In the genomic region with DNA sequence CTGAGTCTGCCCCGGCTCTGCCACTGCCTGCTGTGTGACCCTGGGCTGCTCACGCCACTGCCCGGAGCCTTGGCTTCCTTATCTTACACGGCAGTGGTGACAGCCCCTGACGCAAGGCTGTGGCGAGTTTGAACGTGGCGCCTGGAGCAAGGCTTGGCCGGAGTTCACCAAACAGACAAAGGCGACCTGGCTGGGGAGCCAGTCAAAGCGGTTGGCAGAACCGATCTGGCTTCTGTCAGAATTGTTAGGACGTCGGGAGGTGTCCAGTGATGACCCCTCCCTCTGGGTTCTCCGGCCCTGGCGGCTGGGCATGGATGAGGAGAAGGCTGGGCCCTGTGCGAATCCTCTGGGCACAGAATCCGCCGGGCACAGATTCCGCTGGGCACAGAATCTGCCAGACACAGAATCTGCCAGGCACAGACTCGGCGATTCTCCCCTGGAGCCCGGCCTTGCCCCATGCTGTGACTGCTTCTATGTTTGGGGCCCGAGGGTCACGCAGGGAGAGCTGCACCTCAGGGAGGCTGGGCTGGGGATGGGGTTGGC, we compare ENCODE assay signal across 19 cellular contexts. TPM values are rescaled to one million over a fixed set of nuclear protein-coding genes. Genes with fewer than 3 reads are reported as not detected.
"Had no signal": no experiment of that assay in that cellular context is flagged by ENCODE, and none has a peak within 500 bp of the region (broad histone marks: within the 10 kb centered on the region; RNA-seq: fewer than 3 reads in every experiment).

No MANE protein-coding gene starts in this region.

- H3K4me3 Mint-ChIP-seq: activated CD4-positive, alpha-beta memory T cell treated with anti-CD3 and anti-CD28 coated beads, Interleukin-2, amount 10 ng/mL, durations not matched to agents 7 days and 5 days; activated CD4-positive, alpha-beta T cell treated with anti-CD3 and anti-CD28 coated beads for 36 hours; activated naive CD4-positive, alpha-beta T cell treated with anti-CD3 and anti-CD28 coated beads, Interleukin-2, amount 50 U/mL, for 24 hours; activated T-cell treated with anti-CD3 and anti-CD28 coated beads, Interleukin-2, amount 50 U/mL, for 4 hours; mesothelial cell of epicardium; stimulated activated naive B cell treated with anti-CD40 and anti-IgM and Interleukin-4, amounts not matched to agents 10 μg/mL and 1 μg/mL and 100 μg/mL, for 72 hours; T-cell had no signal

- DNase-seq: activated CD4-positive, alpha-beta memory T cell treated with anti-CD3 and anti-CD28 coated beads, Interleukin-2, amount 10 ng/mL, durations not matched to agents 7 days and 5 days; activated effector memory CD4-positive, alpha-beta T cell treated with Interleukin-2 at 50 U/mL for 16 hours; activated T-cell treated with anti-CD3 and anti-CD28 coated beads, Interleukin-2, amount 50 U/mL, for 4 hours; caudate nucleus; colonic mucosa; hippocampal formation; psoas muscle; stimulated activated CD4-positive, alpha-beta T cell treated with anti-CD3 and anti-CD28 coated beads, Interleukin-2, amount 100 ng/mL, for 24 hours; stimulated activated naive B cell treated with anti-CD40 and anti-IgM and Interleukin-4, amounts not matched to agents 10 μg/mL and 1 μg/mL and 100 μg/mL, for 72 hours; T-cell; T-helper 9 cell; tibial artery; uterus had no signal

- H3K4me1 Mint-ChIP-seq: mesothelial cell of epicardium had no signal

- H3K27ac ChIP-seq: adrenal gland, colonic mucosa, psoas muscle, tibial artery, uterus had no signal

- H3K36me3 Mint-ChIP-seq: activated naive CD4-positive, alpha-beta T cell treated with anti-CD3 and anti-CD28 coated beads, Interleukin-2, amount 50 U/mL, for 24 hours; mesothelial cell of epicardium; T-cell had no signal

- ATAC-seq: activated CD4-positive, alpha-beta T cell treated with anti-CD3 and anti-CD28 coated beads for 36 hours; activated T-cell treated with anti-CD3 and anti-CD28 coated beads, Interleukin-2, amount 50 U/mL, for 4 hours; sciatic nerve; stimulated activated naive B cell treated with anti-CD40 and anti-IgM and Interleukin-4, amounts not matched to agents 10 μg/mL and 1 μg/mL and 100 μg/mL, for 72 hours; T-cell had no signal

- H3K4me3 ChIP-seq: adrenal gland, colonic mucosa, psoas muscle, tibial artery, uterus had no signal

- H3K9me3 ChIP-seq: adrenal gland, colonic mucosa, psoas muscle, tibial artery, uterus had no signal

- H3K4me1 ChIP-seq: adrenal gland, colonic mucosa, psoas muscle, tibial artery, uterus had no signal

- H3K9me3 Mint-ChIP-seq: activated naive CD4-positive, alpha-beta T cell treated with anti-CD3 and anti-CD28 coated beads, Interleukin-2, amount 50 U/mL, for 24 hours; activated T-cell treated with anti-CD3 and anti-CD28 coated beads, Interleukin-2, amount 50 U/mL, for 4 hours; T-cell had no signal

- H3K36me3 ChIP-seq: adrenal gland, colonic mucosa, tibial artery, uterus had no signal

- H3K27ac Mint-ChIP-seq: activated CD4-positive, alpha-beta memory T cell treated with anti-CD3 and anti-CD28 coated beads, Interleukin-2, amount 10 ng/mL, durations not matched to agents 7 days and 5 days; activated CD4-positive, alpha-beta T cell treated with anti-CD3 and anti-CD28 coated beads for 36 hours; activated naive CD4-positive, alpha-beta T cell treated with anti-CD3 and anti-CD28 coated beads, Interleukin-2, amount 50 U/mL, for 24 hours; mesothelial cell of epicardium; stimulated activated naive B cell treated with anti-CD40 and anti-IgM and Interleukin-4, amounts not matched to agents 10 μg/mL and 1 μg/mL and 100 μg/mL, for 72 hours; T-cell had no signal

- H3K27me3 ChIP-seq: adrenal gland, colonic mucosa, uterus had no signal

RNA-seq across cellular contexts. Expression of a gene that starts 11.7 kb away (rescaled TPM):
- polyA plus RNA-seq: neural cell had no signal
